8 cellular contexts compared by ENCODE assay signal in genomic region chr4:121950212-121950679, GRCh38. TPM values are rescaled to one million over a fixed set of nuclear protein-coding genes. Genes with fewer than 3 reads are reported as not detected.
DNase-seq lines count a peak whose midpoint lies in the region; ATAC-seq and TF ChIP-seq lines count a peak whose summit lies in the region.

No MANE protein-coding gene starts in this region.

- H3K27me3 Mint-ChIP-seq in activated B cell treated with CpG ODN at 0.5 μM for 24 hours = peaks cover 44% of the 10 kb centered on the region
- peaks cover 30% of the 10 kb centered on the region for H3K27me3 Mint-ChIP-seq in central memory CD8-positive, alpha-beta T cell

- no peaks in the 10 kb centered on the region for H4K20me1 ChIP-seq in Karpas-422 (ENCODE audit: insufficient read depth, low read depth, low read length)

- peak overlapping the region; percentile 50 for H3K4me2 ChIP-seq in Karpas-422 (ENCODE audit: low read depth, low read length, poor library complexity, severe bottlenecking)

- in situ Hi-C loops in G401 (cut with HindIII; ENCODE audit: low sequenced_read_pairs) = no loop called here

- POLR2A ChIA-PET in activated B cell treated with CpG ODN at 0.5 μM for 24 hours (lab: Charles Lee) = no interaction called here

- H3K9ac ChIP-seq in Karpas-422 (ENCODE audit: low read length) = no peak overlapping the region

- no peak overlapping the region for H2AFZ ChIP-seq in Karpas-422 (ENCODE audit: low read length)

- no peaks in the 10 kb centered on the region for H3K4me1 ChIP-seq in Karpas-422 (ENCODE audit: low read length)

- no peaks in the 10 kb centered on the region for H3K36me3 ChIP-seq in Karpas-422 (ENCODE audit: insufficient read depth, low read length)

- intact Hi-C loops in activated B cell treated with CpG ODN at 0.5 μM for 24 hours (cut with micrococcal nuclease) = loop anchor here (1.0 to 5.0 kb wide), 6 partner anchors 53 to 982 kb away; partner anchors contain the start of gene BLTP1

- H3K9me3 ChIP-seq in Karpas-422 (ENCODE audit: low read length) = no peaks in the 10 kb centered on the region

- no peak for TF ChIP-seq CTCF in activated B cell treated with CpG ODN at 0.5 μM for 24 hours (IDR thresholded peaks at IDR 0.05)

- H3K9me2 ChIP-seq in Karpas-422 (replicated peaks; ENCODE audit: insufficient read depth, low read length) = no peaks in the 10 kb centered on the region

- H3K79me2 ChIP-seq in Karpas-422 (ENCODE audit: low read length) = no peaks in the 10 kb centered on the region

- peaks cover 14% of the 10 kb centered on the region for H3K4me1 Mint-ChIP-seq in activated B cell treated with CpG ODN at 0.5 μM for 24 hours
- H3K4me1 Mint-ChIP-seq in central memory CD8-positive, alpha-beta T cell = peaks cover 11% of the 10 kb centered on the region

- ATAC-seq in GM21825 (IDR thresholded peaks at IDR 0.05; ENCODE audit: unreplicated experiment) (peak; percentile 94), activated B cell treated with CpG ODN at 0.5 μM for 24 hours (ENCODE audit: low read depth) (peak; percentile 83)
- peak; percentile 77 for ATAC-seq in central memory CD8-positive, alpha-beta T cell (replicated peaks; ENCODE audit: extremely low read depth, poor library complexity, severe bottlenecking)

- H3K27ac ChIP-seq in Karpas-422 (ENCODE audit: low read length) = no peak overlapping the region

- H3K27ac Mint-ChIP-seq in activated B cell treated with CpG ODN at 0.5 μM for 24 hours = no peak overlapping the region
- peak overlapping the region; percentile 75 for H3K27ac Mint-ChIP-seq in central memory CD8-positive, alpha-beta T cell (ENCODE audit: low read depth)

- no peaks in the 10 kb centered on the region for H3K36me3 Mint-ChIP-seq in activated B cell treated with CpG ODN at 0.5 μM for 24 hours (ENCODE audit: low read depth)
- H3K36me3 Mint-ChIP-seq in central memory CD8-positive, alpha-beta T cell (ENCODE audit: insufficient read depth) = peaks cover 5% of the 10 kb centered on the region

- peak overlapping the region; percentile 81 for H3K4me3 Mint-ChIP-seq in activated B cell treated with CpG ODN at 0.5 μM for 24 hours
- peak overlapping the region; percentile 83 for H3K4me3 Mint-ChIP-seq in central memory CD8-positive, alpha-beta T cell

- H3K27me3 ChIP-seq in Karpas-422 (ENCODE audit: low read length) = no peaks in the 10 kb centered on the region

- no peak overlapping the region for H3K4me3 ChIP-seq in Karpas-422 (ENCODE audit: low read length)

- DNase-seq in G401 (ENCODE audit: low spot score) = peak; percentile 15
- peak; percentile 80 for DNase-seq in Karpas-422
- peak; percentile 63 for DNase-seq in activated B cell treated with CpG ODN at 0.5 μM for 24 hours
- peak; percentile 64 to 73 for DNase-seq in central memory CD8-positive, alpha-beta T cell (ENCODE audit: low spot score in 2 of 2)
- peak; percentile 58 for DNase-seq in kidney tubule cell (ENCODE audit: low spot score)
- peak; percentile 65 to 83 for DNase-seq in stimulated activated CD4-positive, alpha-beta T cell treated with anti-CD3 and anti-CD28 coated beads, Interleukin-1b, Interleukin-23, amount 100 ng/mL, for 1 hour (ENCODE audit: low read depth in 2 of 2)
- DNase-seq in NCI-H1048 (lab: John Stamatoyannopoulos, UW) = no peak

- no peaks in the 10 kb centered on the region for H3K9me3 Mint-ChIP-seq in activated B cell treated with CpG ODN at 0.5 μM for 24 hours
- H3K9me3 Mint-ChIP-seq in central memory CD8-positive, alpha-beta T cell = no peaks in the 10 kb centered on the region

- CTCF ChIA-PET in activated B cell treated with CpG ODN at 0.5 μM for 24 hours (lab: Charles Lee) = interaction anchor here (1.1 to 1.6 kb wide), 2 partner anchors 50 to 53 kb away, joined by 4 to 7 read pairs; no protein-coding TSS in a partner anchor

RNA-seq across cellular contexts. Expression of gene TRPC3, which starts 1.6 kb away (rescaled TPM):
- not detected in 2 replicates for total RNA-seq in G401 (2014; rRNA removed; shearing (Covaris generic))
- total RNA-seq in Karpas-422 (2014; rRNA removed; shearing (Covaris generic); ENCODE audit: low replicate concordance) = not detected in 2 replicates
- not detected in 2 replicates for total RNA-seq in activated B cell treated with CpG ODN at 0.5 μM for 24 hours
